Comparison of ENCODE assay signal across 24 cellular contexts in genomic region chr1:14848621-14849020, GRCh38.
"Had no signal": no experiment of that assay in that cellular context is flagged by ENCODE, and none has a peak within 500 bp of the region (broad histone marks: within the 10 kb centered on the region; RNA-seq: fewer than 3 reads in every experiment).

No MANE protein-coding gene starts in this region.

- ATAC-seq: activated CD4-positive, CD25-positive, alpha-beta regulatory T cell treated with anti-CD3 and anti-CD28 coated beads, Interleukin-2, amount 50 U/mL, for 24 hours; gastrocnemius medialis; left ventricle myocardium superior; psoas muscle had no signal

- H3K9ac ChIP-seq: parathyroid adenoma had no signal

- H3K4me2 ChIP-seq: hepatocyte had no signal

- H3K4me1 ChIP-seq: gastrocnemius medialis, parathyroid adenoma, psoas muscle, right atrium auricular region, uterus had no signal

- H3K9me3 ChIP-seq: gastrocnemius medialis, psoas muscle, right atrium auricular region, thoracic aorta, uterus had no signal

- DNase-seq: activated CD4-positive, alpha-beta T cell treated with anti-CD3 and anti-CD28 coated beads for 48 hours; activated CD4-positive, alpha-beta T cell treated with anti-CD3 and anti-CD28 coated beads, Interleukin-2, amount 50 U/mL, for 48 hours; activated CD8-positive, alpha-beta memory T cell treated with anti-CD3 and anti-CD28 coated beads for 24 hours; activated effector memory CD4-positive, alpha-beta T cell treated with Interleukin-2 at 50 U/mL for 16 hours; activated naive CD4-positive, alpha-beta T cell treated with Interleukin-2 at 50 U/mL for 16 hours; anterior cingulate cortex; dermis blood vessel endothelial cell; effector CD8-positive, alpha-beta T cell; gastrocnemius medialis; glutamatergic neuron; islet precursor cell; left ventricle myocardium superior; occipital lobe; psoas muscle; stimulated activated CD4-positive, alpha-beta T cell treated with anti-CD3 and anti-CD28 coated beads, Interleukin-15, amount 100 ng/mL, for 24 hours; stimulated activated CD4-positive, alpha-beta T cell treated with anti-CD3 and anti-CD28 coated beads, Interleukin-2, amount 100 ng/mL, for 24 hours; stimulated activated naive CD4-positive, alpha-beta T cell; uterus; WERI-Rb-1 had no signal

- H3K4me3 ChIP-seq: gastrocnemius medialis, hepatocyte, psoas muscle, right atrium auricular region, thoracic aorta, uterus had no signal

- H3K27me3 ChIP-seq: gastrocnemius medialis, hepatocyte, right atrium auricular region, uterus had no signal

- H3K36me3 ChIP-seq: gastrocnemius medialis, right atrium auricular region, thoracic aorta, uterus, WERI-Rb-1 had no signal

- H2AFZ ChIP-seq: hepatocyte, parathyroid adenoma had no signal

- H3K27ac ChIP-seq: gastrocnemius medialis, hepatocyte, parathyroid adenoma, psoas muscle, right atrium auricular region, thoracic aorta, uterus, WERI-Rb-1 had no signal
